ENCODE assay signal across 1 cellular context in the genomic region with DNA sequence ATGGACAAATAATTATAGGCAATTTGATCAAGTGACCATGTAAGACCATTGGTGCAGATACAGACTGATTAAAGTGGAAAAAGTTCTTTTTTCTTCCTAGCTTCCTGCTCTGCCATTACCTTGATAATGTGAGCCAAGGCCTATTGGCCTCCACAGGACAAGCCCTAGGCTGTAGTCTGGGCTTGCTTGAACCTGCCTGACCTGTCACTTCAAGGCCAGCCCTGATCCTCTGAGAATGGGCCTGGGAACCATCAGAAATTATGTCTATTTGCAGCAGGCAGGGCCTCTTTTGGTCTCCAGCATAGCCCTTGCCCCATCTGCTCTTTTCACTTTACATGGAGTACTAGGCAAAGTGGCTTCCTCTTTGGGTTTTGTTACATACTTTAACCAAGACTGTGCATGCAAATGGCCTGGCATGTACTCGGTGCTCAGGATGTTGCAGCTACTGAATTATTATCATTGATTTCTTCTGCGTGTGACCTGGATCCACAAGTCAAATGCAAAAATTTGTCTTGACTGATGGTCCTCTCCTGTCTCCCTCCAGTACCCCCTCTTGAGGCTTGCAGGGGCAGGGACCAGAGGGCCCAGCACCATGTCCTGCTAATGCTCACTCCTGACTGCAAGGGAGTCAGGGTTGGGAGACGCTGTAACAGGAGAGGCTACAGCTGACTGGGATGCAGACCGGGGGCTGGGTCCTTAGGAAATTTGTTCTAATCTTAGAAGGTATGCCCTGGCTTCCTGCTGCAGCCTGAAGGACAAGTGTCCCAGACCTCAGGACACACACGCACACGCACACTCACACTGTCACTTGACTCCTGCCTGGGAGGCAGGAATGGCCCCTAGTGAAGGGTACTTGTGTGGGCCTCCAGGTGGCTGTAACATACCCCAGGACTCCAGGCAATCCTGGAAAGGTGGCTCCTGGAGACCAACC.
TF ChIP-seq lines count a peak whose summit lies in the region.

No MANE protein-coding gene starts in this region.

TF ChIP-seq in GM23338, 12 proteins besides CTCF, POLR2A, EP300 and RAD21 (continued from another document):
- TF ChIP-seq, protein P1, sequence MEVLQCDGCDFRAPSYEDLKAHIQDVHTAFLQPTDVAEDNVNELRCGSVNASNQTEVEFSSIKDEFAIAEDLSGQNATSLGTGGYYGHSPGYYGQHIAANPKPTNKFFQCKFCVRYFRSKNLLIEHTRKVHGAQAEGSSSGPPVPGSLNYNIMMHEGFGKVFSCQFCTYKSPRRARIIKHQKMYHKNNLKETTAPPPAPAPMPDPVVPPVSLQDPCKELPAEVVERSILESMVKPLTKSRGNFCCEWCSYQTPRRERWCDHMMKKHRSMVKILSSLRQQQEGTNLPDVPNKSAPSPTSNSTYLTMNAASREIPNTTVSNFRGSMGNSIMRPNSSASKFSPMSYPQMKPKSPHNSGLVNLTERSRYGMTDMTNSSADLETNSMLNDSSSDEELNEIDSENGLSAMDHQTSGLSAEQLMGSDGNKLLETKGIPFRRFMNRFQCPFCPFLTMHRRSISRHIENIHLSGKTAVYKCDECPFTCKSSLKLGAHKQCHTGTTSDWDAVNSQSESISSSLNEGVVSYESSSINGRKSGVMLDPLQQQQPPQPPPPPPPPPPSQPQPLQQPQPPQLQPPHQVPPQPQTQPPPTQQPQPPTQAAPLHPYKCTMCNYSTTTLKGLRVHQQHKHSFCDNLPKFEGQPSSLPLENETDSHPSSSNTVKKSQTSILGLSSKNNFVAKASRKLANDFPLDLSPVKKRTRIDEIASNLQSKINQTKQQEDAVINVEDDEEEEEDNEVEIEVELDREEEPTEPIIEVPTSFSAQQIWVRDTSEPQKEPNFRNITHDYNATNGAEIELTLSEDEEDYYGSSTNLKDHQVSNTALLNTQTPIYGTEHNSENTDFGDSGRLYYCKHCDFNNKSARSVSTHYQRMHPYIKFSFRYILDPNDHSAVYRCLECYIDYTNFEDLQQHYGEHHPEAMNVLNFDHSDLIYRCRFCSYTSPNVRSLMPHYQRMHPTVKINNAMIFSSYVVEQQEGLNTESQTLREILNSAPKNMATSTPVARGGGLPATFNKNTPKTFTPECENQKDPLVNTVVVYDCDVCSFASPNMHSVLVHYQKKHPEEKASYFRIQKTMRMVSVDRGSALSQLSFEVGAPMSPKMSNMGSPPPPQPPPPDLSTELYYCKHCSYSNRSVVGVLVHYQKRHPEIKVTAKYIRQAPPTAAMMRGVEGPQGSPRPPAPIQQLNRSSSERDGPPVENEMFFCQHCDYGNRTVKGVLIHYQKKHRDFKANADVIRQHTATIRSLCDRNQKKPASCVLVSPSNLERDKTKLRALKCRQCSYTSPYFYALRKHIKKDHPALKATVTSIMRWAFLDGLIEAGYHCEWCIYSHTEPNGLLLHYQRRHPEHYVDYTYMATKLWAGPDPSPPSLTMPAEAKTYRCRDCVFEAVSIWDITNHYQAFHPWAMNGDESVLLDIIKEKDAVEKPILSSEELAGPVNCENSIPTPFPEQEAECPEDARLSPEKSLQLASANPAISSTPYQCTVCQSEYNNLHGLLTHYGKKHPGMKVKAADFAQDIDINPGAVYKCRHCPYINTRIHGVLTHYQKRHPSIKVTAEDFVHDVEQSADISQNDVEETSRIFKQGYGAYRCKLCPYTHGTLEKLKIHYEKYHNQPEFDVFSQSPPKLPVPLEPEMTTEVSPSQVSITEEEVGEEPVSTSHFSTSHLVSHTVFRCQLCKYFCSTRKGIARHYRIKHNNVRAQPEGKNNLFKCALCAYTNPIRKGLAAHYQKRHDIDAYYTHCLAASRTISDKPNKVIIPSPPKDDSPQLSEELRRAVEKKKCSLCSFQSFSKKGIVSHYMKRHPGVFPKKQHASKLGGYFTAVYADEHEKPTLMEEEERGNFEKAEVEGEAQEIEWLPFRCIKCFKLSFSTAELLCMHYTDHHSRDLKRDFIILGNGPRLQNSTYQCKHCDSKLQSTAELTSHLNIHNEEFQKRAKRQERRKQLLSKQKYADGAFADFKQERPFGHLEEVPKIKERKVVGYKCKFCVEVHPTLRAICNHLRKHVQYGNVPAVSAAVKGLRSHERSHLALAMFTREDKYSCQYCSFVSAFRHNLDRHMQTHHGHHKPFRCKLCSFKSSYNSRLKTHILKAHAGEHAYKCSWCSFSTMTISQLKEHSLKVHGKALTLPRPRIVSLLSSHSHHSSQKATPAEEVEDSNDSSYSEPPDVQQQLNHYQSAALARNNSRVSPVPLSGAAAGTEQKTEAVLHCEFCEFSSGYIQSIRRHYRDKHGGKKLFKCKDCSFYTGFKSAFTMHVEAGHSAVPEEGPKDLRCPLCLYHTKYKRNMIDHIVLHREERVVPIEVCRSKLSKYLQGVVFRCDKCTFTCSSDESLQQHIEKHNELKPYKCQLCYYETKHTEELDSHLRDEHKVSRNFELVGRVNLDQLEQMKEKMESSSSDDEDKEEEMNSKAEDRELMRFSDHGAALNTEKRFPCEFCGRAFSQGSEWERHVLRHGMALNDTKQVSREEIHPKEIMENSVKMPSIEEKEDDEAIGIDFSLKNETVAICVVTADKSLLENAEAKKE (CRISPR knock-in tag; IDR thresholded peaks at IDR 0.05): no peak
- TF ChIP-seq NANOG (IDR thresholded peaks at IDR 0.05; ENCODE audit: borderline replicate concordance): no peak
- TF ChIP-seq, protein P2, sequence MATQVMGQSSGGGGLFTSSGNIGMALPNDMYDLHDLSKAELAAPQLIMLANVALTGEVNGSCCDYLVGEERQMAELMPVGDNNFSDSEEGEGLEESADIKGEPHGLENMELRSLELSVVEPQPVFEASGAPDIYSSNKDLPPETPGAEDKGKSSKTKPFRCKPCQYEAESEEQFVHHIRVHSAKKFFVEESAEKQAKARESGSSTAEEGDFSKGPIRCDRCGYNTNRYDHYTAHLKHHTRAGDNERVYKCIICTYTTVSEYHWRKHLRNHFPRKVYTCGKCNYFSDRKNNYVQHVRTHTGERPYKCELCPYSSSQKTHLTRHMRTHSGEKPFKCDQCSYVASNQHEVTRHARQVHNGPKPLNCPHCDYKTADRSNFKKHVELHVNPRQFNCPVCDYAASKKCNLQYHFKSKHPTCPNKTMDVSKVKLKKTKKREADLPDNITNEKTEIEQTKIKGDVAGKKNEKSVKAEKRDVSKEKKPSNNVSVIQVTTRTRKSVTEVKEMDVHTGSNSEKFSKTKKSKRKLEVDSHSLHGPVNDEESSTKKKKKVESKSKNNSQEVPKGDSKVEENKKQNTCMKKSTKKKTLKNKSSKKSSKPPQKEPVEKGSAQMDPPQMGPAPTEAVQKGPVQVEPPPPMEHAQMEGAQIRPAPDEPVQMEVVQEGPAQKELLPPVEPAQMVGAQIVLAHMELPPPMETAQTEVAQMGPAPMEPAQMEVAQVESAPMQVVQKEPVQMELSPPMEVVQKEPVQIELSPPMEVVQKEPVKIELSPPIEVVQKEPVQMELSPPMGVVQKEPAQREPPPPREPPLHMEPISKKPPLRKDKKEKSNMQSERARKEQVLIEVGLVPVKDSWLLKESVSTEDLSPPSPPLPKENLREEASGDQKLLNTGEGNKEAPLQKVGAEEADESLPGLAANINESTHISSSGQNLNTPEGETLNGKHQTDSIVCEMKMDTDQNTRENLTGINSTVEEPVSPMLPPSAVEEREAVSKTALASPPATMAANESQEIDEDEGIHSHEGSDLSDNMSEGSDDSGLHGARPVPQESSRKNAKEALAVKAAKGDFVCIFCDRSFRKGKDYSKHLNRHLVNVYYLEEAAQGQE (IDR thresholded peaks at IDR 0.05; ENCODE audit: unreplicated experiment): no peak
- no peak for TF ChIP-seq EZH2 (IDR thresholded peaks at IDR 0.05; ENCODE audit: low read depth, unreplicated experiment)
- TF ChIP-seq POLR2AphosphoS5 (IDR thresholded peaks at IDR 0.05; ENCODE audit: low read depth): no peak
